21 cellular contexts compared by ENCODE assay signal in genomic region chr15:33654859-33655258, GRCh38.
DNase-seq lines count a peak whose midpoint lies in the region; ATAC-seq and TF ChIP-seq lines count a peak whose summit lies in the region.
"Had no signal": no experiment of that assay in that cellular context is flagged by ENCODE, and none has a peak within 500 bp of the region (broad histone marks: within the 10 kb centered on the region; RNA-seq: fewer than 3 reads in every experiment).

No MANE protein-coding gene starts in this region.

- H3K27me3 ChIP-seq in breast epithelium = no peaks in the 10 kb centered on the region
- H3K27me3 ChIP-seq: cardiac muscle cell, gastroesophageal sphincter, sigmoid colon, tibial artery had no signal

- H3K9me3 Mint-ChIP-seq in MCF 10A (ENCODE audit: unreplicated experiment) (no peaks in the 10 kb centered on the region), nephron progenitor cell (peaks cover 8% of the 10 kb centered on the region)
- H3K9me3 Mint-ChIP-seq: activated naive CD8-positive, alpha-beta T cell treated with anti-CD3 and anti-CD28 coated beads for 36 hours; T-helper 2 cell treated with Interferon-gamma antibody and Interleukin-4, amounts not matched to agents 5 μg/mL and 100 μg/mL, for 36 hours had no signal

- H3K4me1 Mint-ChIP-seq in MCF 10A (ENCODE audit: insufficient read depth, unreplicated experiment) (no peaks in the 10 kb centered on the region), nephron progenitor cell (peaks cover 10% of the 10 kb centered on the region)
- H3K4me1 Mint-ChIP-seq: activated naive CD8-positive, alpha-beta T cell treated with anti-CD3 and anti-CD28 coated beads for 36 hours; immature natural killer cell had no signal

- intact Hi-C loops in MCF 10A (cut with micrococcal nuclease) = no loop called here
- intact Hi-C loops in breast epithelium (cut with DNase I; ENCODE audit: low total_unique reads) = no loop called here

- CTCF ChIA-PET in MCF 10A (lab: Yijun Ruan, JAX) = interaction anchor here (0.6 to 1.4 kb wide), 8 partner anchors 20 to 454 kb away, joined by 3 read pairs; no protein-coding TSS in a partner anchor

- H3K4me1 ChIP-seq in breast epithelium = no peaks in the 10 kb centered on the region
- H3K4me1 ChIP-seq: gastroesophageal sphincter, sigmoid colon, tibial artery had no signal

- no peak for TF ChIP-seq POLR2A in breast epithelium (IDR thresholded peaks at IDR 0.05)

- no peak overlapping the region for H3K4me3 ChIP-seq in breast epithelium
- no peak overlapping the region for H3K4me3 ChIP-seq in fibroblast of the aortic adventitia (ENCODE audit: low read depth, low read length)
- H3K4me3 ChIP-seq: cardiac muscle cell, gastroesophageal sphincter, sigmoid colon, tibial artery had no signal

- DNase-seq in MCF 10A (ENCODE audit: unreplicated experiment) = peak; percentile 36
- no peak for DNase-seq in breast epithelium (ENCODE audit: low spot score in 2 of 2)
- DNase-seq in NCI-H69 (lab: John Stamatoyannopoulos, UW) = peak; percentile 91
- DNase-seq in fibroblast of the aortic adventitia (ENCODE audit: low read depth) = peak; percentile 1
- DNase-seq in nephron progenitor cell = no peak
- no peak for DNase-seq in NCI-H1105 treated with DMSO at 0.1 percent for 48 hours (lab: John Stamatoyannopoulos, UW)
- DNase-seq: activated naive CD8-positive, alpha-beta T cell treated with anti-CD3 and anti-CD28 coated beads for 36 hours; Calu3; effector memory CD4-positive, alpha-beta T cell; immature natural killer cell; NCI-H1105; NCI-H526; SHP77; sigmoid colon; stimulated activated CD4-positive, alpha-beta T cell treated with anti-CD3 and anti-CD28 coated beads, Interleukin-4, amount 100 ng/mL, for 24 hours; tibial artery had no signal

- H3K4me3 Mint-ChIP-seq in MCF 10A (ENCODE audit: unreplicated experiment) = no peak overlapping the region
- no peak overlapping the region for H3K4me3 Mint-ChIP-seq in nephron progenitor cell
- H3K4me3 Mint-ChIP-seq: activated naive CD8-positive, alpha-beta T cell treated with anti-CD3 and anti-CD28 coated beads for 36 hours; immature natural killer cell; T-helper 2 cell treated with Interferon-gamma antibody and Interleukin-4, amounts not matched to agents 5 μg/mL and 100 μg/mL, for 36 hours had no signal

- ATAC-seq in HG02938 (IDR thresholded peaks at IDR 0.05; ENCODE audit: unreplicated experiment) (no peak), GM21381 (IDR thresholded peaks at IDR 0.05; ENCODE audit: unreplicated experiment) (no peak)
- ATAC-seq: gastroesophageal sphincter had no signal

- no peak overlapping the region for H3K27ac Mint-ChIP-seq in MCF 10A (ENCODE audit: low read depth, unreplicated experiment)
- H3K27ac Mint-ChIP-seq in nephron progenitor cell = no peak overlapping the region
- H3K27ac Mint-ChIP-seq: activated naive CD8-positive, alpha-beta T cell treated with anti-CD3 and anti-CD28 coated beads for 36 hours; immature natural killer cell; T-helper 2 cell treated with Interferon-gamma antibody and Interleukin-4, amounts not matched to agents 5 μg/mL and 100 μg/mL, for 36 hours had no signal

- no peaks in the 10 kb centered on the region for H3K36me3 Mint-ChIP-seq in MCF 10A (ENCODE audit: insufficient read depth, unreplicated experiment)
- H3K36me3 Mint-ChIP-seq in nephron progenitor cell (ENCODE audit: low read depth) = no peaks in the 10 kb centered on the region
- H3K36me3 Mint-ChIP-seq: activated naive CD8-positive, alpha-beta T cell treated with anti-CD3 and anti-CD28 coated beads for 36 hours; immature natural killer cell had no signal

- TF ChIP-seq CTCF in MCF 10A (IDR thresholded peaks at IDR 0.05; ENCODE audit: unreplicated experiment) (no peak), breast epithelium (IDR thresholded peaks at IDR 0.05) (no peak), fibroblast of the aortic adventitia (IDR thresholded peaks at IDR 0.05; ENCODE audit: insufficient read depth, low read length) (no peak), nephron progenitor cell (IDR thresholded peaks at IDR 0.05) (no peak)

- no TSS peak for BruUV-seq in MCF 10A (replicated peaks; lab: Mats Ljungman, UMichigan)

- H3K27ac ChIP-seq in breast epithelium = no peak overlapping the region
- H3K27ac ChIP-seq: cardiac muscle cell, gastroesophageal sphincter, sigmoid colon, tibial artery had no signal

- H3K9me3 ChIP-seq in breast epithelium = peaks cover 0 to 3% of the 10 kb centered on the region in 2 donors
- H3K9me3 ChIP-seq: gastroesophageal sphincter, sigmoid colon, tibial artery had no signal

- no peaks in the 10 kb centered on the region for H3K36me3 ChIP-seq in breast epithelium
- H3K36me3 ChIP-seq: cardiac muscle cell, tibial artery had no signal

- POLR2A ChIA-PET in MCF 10A (lab: Yijun Ruan, JAX) = no interaction called here

- H3K27me3 Mint-ChIP-seq in MCF 10A (ENCODE audit: insufficient read depth, unreplicated experiment) (peaks cover 16% of the 10 kb centered on the region), nephron progenitor cell (ENCODE audit: low read depth, poor library complexity) (peaks cover 6% of the 10 kb centered on the region)
- H3K27me3 Mint-ChIP-seq: activated naive CD8-positive, alpha-beta T cell treated with anti-CD3 and anti-CD28 coated beads for 36 hours had no signal

Comparison
In these comparisons a context has a peak if more than half of its experiments do, and no peak if none do; other contexts are left out.
1. DNase-seq: peak in MCF 10A (single experiment), NCI-H69 (single experiment) and fibroblast of the aortic adventitia (single experiment); none in breast epithelium (0 of 2), nephron progenitor cell (single experiment) and NCI-H1105 treated with DMSO at 0.1 percent for 48 hours (single experiment).